Comparison of ENCODE assay signal across 8 cellular contexts in genomic region chr9:34647084-34647403, GRCh38. TPM values are rescaled to one million over a fixed set of nuclear protein-coding genes. Genes with fewer than 3 reads are reported as not detected.
DNase-seq lines count a peak whose midpoint lies in the region; ATAC-seq, FAIRE-seq and TF ChIP-seq lines count a peak whose summit lies in the region.

No MANE protein-coding gene starts in this region.

- peak overlapping the region; percentile 87 for H3K9ac ChIP-seq in OCI-LY1 (ENCODE audit: low read length)

- FAIRE-seq in pancreas (lab: Jason Lieb, UNC) (no peak), frontal cortex (lab: Jason Lieb, UNC) (no peak)

- ATAC-seq in pancreas (peak; percentile 2 to 18 (median 8)), GM19351 (IDR thresholded peaks at IDR 0.05; ENCODE audit: unreplicated experiment) (no peak)

- no peak for DNase-seq in epithelial cell of esophagus (ENCODE audit: low read depth)
- DNase-seq in pancreas, result no peak
- no peak for DNase-seq in COLO829 (ENCODE audit: low spot score)
- no peak for DNase-seq in frontal cortex (ENCODE audit: low spot score in 2 of 2)
- DNase-seq in H4 (ENCODE audit: low spot score), result no peak

- H3K27ac ChIP-seq in DOHH2 (ENCODE audit: low read depth, low read length), result peak overlapping the region; percentile 23; the same call in 1 of the 2 replicates
- H3K27ac ChIP-seq in OCI-LY1 (ENCODE audit: low read depth, low read length, poor library complexity, severe bottlenecking), result no peak overlapping the region
- peak overlapping the region; percentile 53 to 87 (median 82) for H3K27ac ChIP-seq in pancreas

- 3% methylated on average over 8 of the region's 8 CpGs for WGBS in pancreas, 2 donors

- TF ChIP-seq CTCF in DOHH2 (IDR thresholded peaks at IDR 0.05; ENCODE audit: low read depth, low read length, poor library complexity, severe bottlenecking) (no peak), OCI-LY1 (IDR thresholded peaks at IDR 0.05; ENCODE audit: low read length) (no peak), epithelial cell of esophagus (IDR thresholded peaks at IDR 0.05; ENCODE audit: insufficient read depth, low read depth, low read length, missing control alignments) (no peak), pancreas (IDR thresholded peaks at IDR 0.05) (no peak)

- H3K4me2 ChIP-seq in DOHH2 (ENCODE audit: low read length), result peak overlapping the region; percentile 88
- peak overlapping the region; percentile 87 for H3K4me2 ChIP-seq in OCI-LY1 (ENCODE audit: low read length)

- peaks cover 5% of the 10 kb centered on the region for H3K79me2 ChIP-seq in DOHH2 (ENCODE audit: control insufficient read depth, low read length)
- H3K79me2 ChIP-seq in OCI-LY1 (ENCODE audit: insufficient read depth, low read length), result no peaks in the 10 kb centered on the region

- peak overlapping the region; percentile 87 for H3K4me3 ChIP-seq in DOHH2 (ENCODE audit: low read length)
- peak overlapping the region; percentile 77 for H3K4me3 ChIP-seq in OCI-LY1 (ENCODE audit: low read depth, low read length, poor library complexity, severe bottlenecking)
- H3K4me3 ChIP-seq in epithelial cell of esophagus (ENCODE audit: low read length), result peak overlapping the region; percentile 73
- peak overlapping the region; percentile 53 to 74 (median 64) for H3K4me3 ChIP-seq in pancreas

- H4K20me1 ChIP-seq in DOHH2 (ENCODE audit: control insufficient read depth, insufficient read depth, low read depth, low read length) (no peaks in the 10 kb centered on the region), OCI-LY1 (ENCODE audit: insufficient read depth, low read length) (no peaks in the 10 kb centered on the region)

- intact Hi-C loops in pancreas (cut with DNase I), result no loop called here

- H3K9me2 ChIP-seq in DOHH2 (replicated peaks; ENCODE audit: control insufficient read depth, low read length), result no peaks in the 10 kb centered on the region
- no peaks in the 10 kb centered on the region for H3K9me2 ChIP-seq in OCI-LY1 (ENCODE audit: low read depth, low read length)

- no peak overlapping the region for H2AFZ ChIP-seq in OCI-LY1 (ENCODE audit: low read length)

- H3F3A ChIP-seq in DOHH2 (ENCODE audit: control insufficient read depth, insufficient read depth) (no peaks in the 10 kb centered on the region), OCI-LY1 (ENCODE audit: insufficient read depth, low read length) (no peaks in the 10 kb centered on the region)

- H3K27me3 ChIP-seq in DOHH2 (ENCODE audit: control insufficient read depth, low read length) (no peaks in the 10 kb centered on the region), OCI-LY1 (ENCODE audit: insufficient read depth, low read length) (no peaks in the 10 kb centered on the region), pancreas (no peaks in the 10 kb centered on the region)

- H3K9me3 ChIP-seq in DOHH2 (ENCODE audit: control insufficient read depth, insufficient read depth, low read length) (no peaks in the 10 kb centered on the region), OCI-LY1 (ENCODE audit: low read length) (no peaks in the 10 kb centered on the region), pancreas (no peaks in the 10 kb centered on the region)

- H3K36me3 ChIP-seq in DOHH2 (ENCODE audit: control insufficient read depth, low read length) (peaks cover 8% of the 10 kb centered on the region; the same call in 1 of the 2 replicates), OCI-LY1 (ENCODE audit: insufficient read depth, low read length) (peaks cover 35% of the 10 kb centered on the region), pancreas (peaks cover 0 to 3% (median 0%) of the 10 kb centered on the region in 3 donors)

- H3K4me1 ChIP-seq in DOHH2 (ENCODE audit: control insufficient read depth, low read length) (peaks cover 14% of the 10 kb centered on the region), OCI-LY1 (ENCODE audit: insufficient read depth, low read length, severe bottlenecking) (peaks cover 25% of the 10 kb centered on the region), pancreas (peaks cover 16 to 18% (median 17%) of the 10 kb centered on the region in 3 donors)

RNA-seq across cellular contexts. Expression of gene GALT, which starts 0.6 kb away (rescaled TPM):
- total RNA-seq in pancreas, result 10 to 100 TPM; 11.0 to 30.8 (median 18.8) TPM
- polyA plus RNA-seq in pancreas, result 10 to 100 TPM; 58.0 to 60.5 TPM
- total RNA-seq in frontal cortex, result 29.3 TPM
- total RNA-seq in H4 (2014; rRNA removed; shearing (Covaris generic)), result 14.9 and 25.8 TPM in 2 replicates

RNA-seq across cellular contexts. Expression of gene IL11RA, which starts 4.9 kb away (rescaled TPM):
- total RNA-seq in pancreas, result 1 to 10 TPM; 4.1 to 8.2 (median 5.9) TPM
- 10 to 100 TPM; 12.6 to 30.0 TPM for polyA plus RNA-seq in pancreas
- total RNA-seq in frontal cortex, result 5.3 TPM
- 8.9 and 12.4 TPM in 2 replicates for total RNA-seq in H4 (2014; rRNA removed; shearing (Covaris generic))

RNA-seq across cellular contexts. Expression of gene SIGMAR1, which starts 9.5 kb away (rescaled TPM):
- total RNA-seq in pancreas, result 10 to 100 TPM; 20.4 to 27.2 (median 22.9) TPM
- 10 to 100 TPM; 18.3 to 23.0 TPM for polyA plus RNA-seq in pancreas
- total RNA-seq in frontal cortex, result 20.8 TPM
- total RNA-seq in H4 (2014; rRNA removed; shearing (Covaris generic)), result 80.2 and 127 TPM in 2 replicates

RNA-seq across cellular contexts. Expression of gene CCL27, which starts 15.4 kb away (rescaled TPM):
- not detected for total RNA-seq in pancreas
- not detected for polyA plus RNA-seq in pancreas
- 0.41 TPM for total RNA-seq in frontal cortex
- total RNA-seq in H4 (2014; rRNA removed; shearing (Covaris generic)), result not detected in 2 replicates

RNA-seq across cellular contexts. Expression of gene ARID3C, which starts 18.2 kb away (rescaled TPM):
- total RNA-seq in pancreas (not detected), frontal cortex (0.82 TPM)
- not detected for polyA plus RNA-seq in pancreas
- total RNA-seq in H4 (2014; rRNA removed; shearing (Covaris generic)), result 0.21 TPM in 1 of 2 replicates, not detected in the other
